8 cellular contexts compared by ENCODE assay signal in the genomic region with DNA sequence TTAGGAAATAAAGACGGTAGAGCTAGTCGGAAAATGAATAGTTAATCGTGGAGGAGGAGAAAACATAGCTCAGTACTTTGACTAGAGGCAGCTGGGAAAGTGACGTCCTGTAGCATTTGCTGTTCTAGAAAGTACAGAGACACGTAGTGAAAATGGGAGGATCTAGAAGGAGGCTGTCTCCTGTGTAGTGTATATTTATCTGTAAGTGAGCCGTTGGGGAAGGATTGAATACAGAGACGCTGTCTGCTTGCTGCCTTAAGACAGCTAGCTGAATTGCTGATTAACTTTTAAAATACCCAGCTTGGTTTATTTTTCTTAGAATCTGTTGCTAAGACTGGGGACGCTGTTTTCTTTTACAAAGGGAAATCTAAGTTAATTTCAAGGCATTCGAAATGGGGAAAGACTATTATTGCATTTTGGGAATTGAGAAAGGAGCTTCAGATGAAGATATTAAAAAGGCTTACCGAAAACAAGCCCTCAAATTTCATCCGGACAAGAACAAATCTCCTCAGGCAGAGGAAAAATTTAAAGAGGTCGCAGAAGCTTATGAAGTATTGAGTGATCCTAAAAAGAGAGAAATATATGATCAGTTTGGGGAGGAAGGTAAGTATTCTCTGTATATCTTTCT. TPM values are rescaled to one million over a fixed set of nuclear protein-coding genes. Genes with fewer than 3 reads are reported as not detected.
DNase-seq lines count a peak whose midpoint lies in the region; ATAC-seq, FAIRE-seq and TF ChIP-seq lines count a peak whose summit lies in the region.

TSS of gene DNAJB4 (plus strand) at position 221 of the 628 bp plus-strand sequence. CDS start at position 393, 172 bp downstream.

- H3K9ac ChIP-seq in ES-I3 (ENCODE audit: low read depth, low read length) = peak within 1 kb of the TSS; percentile 37

- H3K4me1 ChIP-seq in ES-I3 (ENCODE audit: insufficient read depth, low read length) (no peaks in the 10 kb centered on the region; the same call in 1 of the 2 replicates), sigmoid colon (peaks cover 0 to 50% (median 30%) of the 10 kb centered on the region in 4 donors)

- peak; percentile 99 for FAIRE-seq in H54 (lab: Jason Lieb, UNC)

- in situ Hi-C loops in T47D (cut with HindIII; ENCODE audit: low pct_unique_long_range_greater_than_20kb, low sequenced_read_pairs) = no loop called here

- H3K4me3 ChIP-seq in LNCaP clone FGC (ENCODE audit: low read depth, low read length) = peak within 1 kb of the TSS; percentile 73
- H3K4me3 ChIP-seq in iPS-11a (ENCODE audit: low read depth, low read length) = peak within 1 kb of the TSS; percentile 54
- peak within 1 kb of the TSS; percentile 42 to 59 (median 57) for H3K4me3 ChIP-seq in sigmoid colon

- DNase-seq in H54 (ENCODE audit: insufficient read length, low spot score) (peak; percentile 13), LNCaP clone FGC (ENCODE audit: low read depth) (peak; percentile 97), T-helper 17 cell (peak; percentile 19 to 33 (median 32)), T47D (ENCODE audit: low read depth in 1 of 2, low spot score in 1 of 2) (peak; percentile 44 to 96), sigmoid colon (peak; percentile 90), NCI-H1694 treated with DMSO at 0.1 percent for 48 hours (lab: John Stamatoyannopoulos, UW) (no peak)

- H3K27ac Mint-ChIP-seq in T-helper 17 cell = peak within 1 kb of the TSS; percentile 100

- H3K4me3 Mint-ChIP-seq in T-helper 17 cell = peak within 1 kb of the TSS; percentile 98

- WGBS in sigmoid colon, 2 donors = 0 to 1% methylated on average over 12 of the region's 12 CpGs

- H3K36me3 ChIP-seq in ES-I3 (ENCODE audit: insufficient read depth, low read length) = no peaks in the 10 kb centered on the region
- H3K36me3 ChIP-seq in sigmoid colon = no peaks in the 10 kb centered on the region

- H3K4me1 Mint-ChIP-seq in T-helper 17 cell = peaks cover 20% of the 10 kb centered on the region

- H3K36me3 Mint-ChIP-seq in T-helper 17 cell (ENCODE audit: low read depth) = no peaks in the 10 kb centered on the region

- no peaks in the 10 kb centered on the region for H3K27me3 Mint-ChIP-seq in T-helper 17 cell

- peak; percentile 99 for ATAC-seq in T-helper 17 cell

- H3K9me3 ChIP-seq in ES-I3 (ENCODE audit: control insufficient read depth, insufficient read depth, low read length) (no peaks in the 10 kb centered on the region), T-helper 17 cell (ENCODE audit: control insufficient read depth, low read length, poor library complexity, severe bottlenecking) (no peaks in the 10 kb centered on the region), sigmoid colon (no peaks in the 10 kb centered on the region)

- peak in 2 of 4 donors; percentile 36 to 88 for TF ChIP-seq EP300 in sigmoid colon (IDR thresholded peaks at IDR 0.05)

- intact Hi-C loops in sigmoid colon (cut with DNase I) = loop anchor here (1.0 kb wide), 1 partner anchor 26 kb away; the partner anchor contains the start of gene FUBP1

- peak within 1 kb of the TSS; percentile 86 to 89 (median 88) for H3K27ac ChIP-seq in sigmoid colon

- H3K27me3 ChIP-seq in sigmoid colon = no peaks in the 10 kb centered on the region

- peak; percentile 50; the same call in 1 of the 2 replicates for TF ChIP-seq POLR2A in H54 (IDR thresholded peaks at IDR 0.05; ENCODE audit: low read depth, low read length)
- TF ChIP-seq POLR2A in sigmoid colon (IDR thresholded peaks at IDR 0.05) = peak; percentile 98 to 99

- TF ChIP-seq CTCF in LNCaP clone FGC (IDR thresholded peaks at IDR 0.05; ENCODE audit: control insufficient read depth, extremely low read depth, insufficient read depth) (no peak), sigmoid colon (IDR thresholded peaks at IDR 0.05) (no peak)

RNA-seq across cellular contexts. Expression of gene DNAJB4, which starts in this region (rescaled TPM):
- 10 to 100 TPM; 15.2 to 20.8 TPM for total RNA-seq in T-helper 17 cell
- total RNA-seq in sigmoid colon = 10 to 100 TPM; 29.6 to 41.7 (median 37.4) TPM
- polyA plus RNA-seq in sigmoid colon = 10 to 100 TPM in 2 of 3 donors, 1 to 10 TPM in 1; 7.8 to 16.2 (median 16.0) TPM
